In genomic region chr15:55277715-55278114, GRCh38 we compare ENCODE assay signal across 13 cellular contexts. TPM values are rescaled to one million over a fixed set of nuclear protein-coding genes. Genes with fewer than 3 reads are reported as not detected.
DNase-seq lines count a peak whose midpoint lies in the region; ATAC-seq and TF ChIP-seq lines count a peak whose summit lies in the region.
"Had no signal": no experiment of that assay in that cellular context is flagged by ENCODE, and none has a peak within 500 bp of the region (broad histone marks: within the 10 kb centered on the region; RNA-seq: fewer than 3 reads in every experiment).

No MANE protein-coding gene starts in this region.

- H3K27ac ChIP-seq in transverse colon = peak overlapping the region; percentile 12 to 50 (median 14)

- no peak for TF ChIP-seq EP300 in transverse colon (IDR thresholded peaks at IDR 0.05; ENCODE audit: low read depth)

- peak overlapping the region; percentile 56 for H3K4me3 Mint-ChIP-seq in activated T-cell treated with anti-CD3 and anti-CD28 coated beads, Interleukin-2, amount 50 U/mL, for 4 hours
- no peak overlapping the region for H3K4me3 Mint-ChIP-seq in activated B cell treated with CpG ODN at 0.5 μM for 24 hours
- H3K4me3 Mint-ChIP-seq: brain had no signal

- H3K27ac Mint-ChIP-seq in activated B cell treated with CpG ODN at 0.5 μM for 24 hours = peak overlapping the region; percentile 76
- H3K27ac Mint-ChIP-seq: brain had no signal

- peaks cover 2 to 20% (median 7%) of the 10 kb centered on the region in 4 donors for H3K4me1 ChIP-seq in transverse colon

- WGBS in transverse colon (ENCODE audit: low coverage in 1 of 2), 2 donors = 68 to 90% methylated on average over 2 of the region's 2 CpGs

- H3K9me3 ChIP-seq in transverse colon = no peaks in the 10 kb centered on the region

- no peaks in the 10 kb centered on the region for H3K36me3 ChIP-seq in transverse colon

- H3K4me1 Mint-ChIP-seq in activated T-cell treated with anti-CD3 and anti-CD28 coated beads, Interleukin-2, amount 50 U/mL, for 4 hours (ENCODE audit: low read depth) = peaks cover 84% of the 10 kb centered on the region
- peaks cover 72% of the 10 kb centered on the region for H3K4me1 Mint-ChIP-seq in activated B cell treated with CpG ODN at 0.5 μM for 24 hours
- H3K4me1 Mint-ChIP-seq: brain had no signal

- no peak for TF ChIP-seq CTCF in activated B cell treated with CpG ODN at 0.5 μM for 24 hours (IDR thresholded peaks at IDR 0.05)
- no peak for TF ChIP-seq CTCF in transverse colon (IDR thresholded peaks at IDR 0.05)

- no peak overlapping the region for H3K4me3 ChIP-seq in transverse colon

- no peak for ATAC-seq in activated T-cell treated with anti-CD3 and anti-CD28 coated beads, Interleukin-2, amount 50 U/mL, for 4 hours
- ATAC-seq in activated B cell treated with CpG ODN at 0.5 μM for 24 hours (ENCODE audit: low read depth) = no peak
- ATAC-seq in GM18502 (IDR thresholded peaks at IDR 0.05; ENCODE audit: poor library complexity, unreplicated experiment) = no peak

- CTCF ChIA-PET in activated B cell treated with CpG ODN at 0.5 μM for 24 hours (lab: Charles Lee) = interaction anchor here (2.0 kb wide), 1 partner anchor 10 kb away, joined by 5 read pairs; no protein-coding TSS in a partner anchor

- peaks cover 3% of the 10 kb centered on the region for H3K9me3 Mint-ChIP-seq in activated T-cell treated with anti-CD3 and anti-CD28 coated beads, Interleukin-2, amount 50 U/mL, for 4 hours
- H3K9me3 Mint-ChIP-seq in activated B cell treated with CpG ODN at 0.5 μM for 24 hours = no peaks in the 10 kb centered on the region

- POLR2A ChIA-PET in activated B cell treated with CpG ODN at 0.5 μM for 24 hours (lab: Charles Lee) = interaction anchor here (0.6 to 2.7 kb wide), 4 partner anchors 10 to 60 kb away, joined by 4 to 13 read pairs (median 4); partner anchors contain the start of genes PIGB and PIGBOS1

- DNase-seq in activated T-cell treated with anti-CD3 and anti-CD28 coated beads, Interleukin-2, amount 50 U/mL, for 4 hours = no peak
- no peak for DNase-seq in activated T-cell treated with anti-CD3 and anti-CD28 coated beads, Interleukin-2, amount 50 U/mL, for 1 hour
- no peak for DNase-seq in activated B cell treated with CpG ODN at 0.5 μM for 24 hours
- peak; percentile 24 for DNase-seq in iris pigment epithelial cell (ENCODE audit: low read depth)
- no peak for DNase-seq in transverse colon
- DNase-seq in SKM-1 (lab: John Stamatoyannopoulos, UW; ENCODE audit: unreplicated experiment) = no peak
- DNase-seq in NCI-H2196 treated with DMSO at 0.1 percent for 48 hours (lab: John Stamatoyannopoulos, UW; ENCODE audit: unreplicated experiment) = no peak
- DNase-seq: ACHN, DMS 273 treated with DMSO at 0.1 percent for 48 hours, HCEC 1CT, substantia nigra had no signal

- in situ Hi-C loops in transverse colon (cut with MboI; ENCODE audit: low pct_ligation_motif_present in 1 of 4, low pct_unique_long_range_greater_than_20kb in 1 of 4, low sequenced_read_pairs in 3 of 4) = no loop called here

- H3K27me3 Mint-ChIP-seq in activated T-cell treated with anti-CD3 and anti-CD28 coated beads, Interleukin-2, amount 50 U/mL, for 4 hours (ENCODE audit: low read depth) = no peaks in the 10 kb centered on the region
- no peaks in the 10 kb centered on the region for H3K27me3 Mint-ChIP-seq in activated B cell treated with CpG ODN at 0.5 μM for 24 hours
- H3K27me3 Mint-ChIP-seq: brain had no signal

- TF ChIP-seq POLR2A in transverse colon (IDR thresholded peaks at IDR 0.05) = no peak

- peaks cover 17% of the 10 kb centered on the region for H3K36me3 Mint-ChIP-seq in activated T-cell treated with anti-CD3 and anti-CD28 coated beads, Interleukin-2, amount 50 U/mL, for 4 hours (ENCODE audit: insufficient read depth)
- peaks cover 3% of the 10 kb centered on the region for H3K36me3 Mint-ChIP-seq in activated B cell treated with CpG ODN at 0.5 μM for 24 hours (ENCODE audit: low read depth)

- intact Hi-C loops in activated B cell treated with CpG ODN at 0.5 μM for 24 hours (cut with micrococcal nuclease) (loop anchor here (1.0 kb wide), 2 partner anchors 10 to 12 kb away; partner anchors contain the start of gene RAB27A), transverse colon (cut with DNase I; ENCODE audit: low total_unique reads) (no loop called here)

- no peaks in the 10 kb centered on the region for H3K27me3 ChIP-seq in transverse colon

RNA-seq across cellular contexts. Expression of gene RAB27A, which starts 11.9 kb away (rescaled TPM):
- total RNA-seq in activated T-cell treated with anti-CD3 and anti-CD28 coated beads, Interleukin-2, amount 50 U/mL, for 4 hours = 100 to 1,000 TPM in 2 of 3 donors, 10 to 100 TPM in 1; 95.3 to 144 (median 108) TPM
- 26.7 and 28.6 TPM in 2 replicates for total RNA-seq in activated B cell treated with CpG ODN at 0.5 μM for 24 hours
- total RNA-seq in transverse colon = 10 to 100 TPM in 3 of 4 donors, 1 to 10 TPM in 1; 9.4 to 65.7 (median 24.1) TPM

RNA-seq across cellular contexts. Expression of gene PIGBOS1, which starts 41.2 kb away (rescaled TPM):
- total RNA-seq in activated T-cell treated with anti-CD3 and anti-CD28 coated beads, Interleukin-2, amount 50 U/mL, for 4 hours = 10 to 100 TPM; 10.3 to 13.0 (median 10.8) TPM
- 10.7 and 12.6 TPM in 2 replicates for total RNA-seq in activated B cell treated with CpG ODN at 0.5 μM for 24 hours
- 10 to 100 TPM in 2 of 4 donors, not detected in 2; 14.2 to 14.8 TPM for total RNA-seq in transverse colon

RNA-seq across cellular contexts. Expression of gene PIGB, which starts 41.3 kb away (rescaled TPM):
- total RNA-seq in activated T-cell treated with anti-CD3 and anti-CD28 coated beads, Interleukin-2, amount 50 U/mL, for 4 hours = 10 to 100 TPM; 12.2 to 14.2 (median 13.0) TPM
- 29.8 and 31.2 TPM in 2 replicates for total RNA-seq in activated B cell treated with CpG ODN at 0.5 μM for 24 hours
- total RNA-seq in transverse colon = 10 to 100 TPM in 3 of 4 donors, under 1 TPM in 1; 0.60 to 15.3 (median 14.5) TPM
